Comparison of ENCODE assay signal across 34 cellular contexts in genomic region chr22:43893266-43893665, GRCh38. TPM values are rescaled to one million over a fixed set of nuclear protein-coding genes. Genes with fewer than 3 reads are reported as not detected.
"Had no signal": no experiment of that assay in that cellular context is flagged by ENCODE, and none has a peak within 500 bp of the region (broad histone marks: within the 10 kb centered on the region; RNA-seq: fewer than 3 reads in every experiment).

No MANE protein-coding gene starts in this region.

- H3K4me1 ChIP-seq: gastrocnemius medialis, parathyroid adenoma had no signal

- H3K36me3 ChIP-seq: gastrocnemius medialis, neutrophil, prostate gland, right atrium auricular region, tibial artery had no signal

- FAIRE-seq: colon, keratinocyte, urothelium cell line had no signal

- H3K36me3 Mint-ChIP-seq: memory B cell; natural killer cell; stimulated activated effector memory CD8-positive, alpha-beta T cell treated with anti-CD3 and anti-CD28 coated beads, Interleukin-12 subunit alpha, Interleukin-12 subunit beta, amount 100 ng/mL, for 72 hours; type B pancreatic cell had no signal

- ATAC-seq: esophagus mucosa; gastrocnemius medialis; left lobe of liver; natural killer cell; sciatic nerve; stimulated activated effector memory CD8-positive, alpha-beta T cell treated with anti-CD3 and anti-CD28 coated beads, Interleukin-12 subunit alpha, Interleukin-12 subunit beta, amount 100 ng/mL, for 72 hours; stimulated activated naive CD8-positive, alpha-beta T cell treated with anti-CD3 and anti-CD28 coated beads, Interleukin-15, Interleukin-2, amounts not matched to agents 100 U/mL and 50 U/mL, for 24 hours had no signal

- H3K9ac ChIP-seq: parathyroid adenoma had no signal

- H3K4me1 Mint-ChIP-seq: endodermal cell, memory B cell, natural killer cell had no signal

- H3K9me3 Mint-ChIP-seq: dendritic cell treated with granulocyte-macrophage colony-stimulating factor and Interleukin-4, amounts not matched to agents 40 ng/mL and 50 ng/mL, for 4 days; endodermal cell; memory B cell; natural killer cell; stimulated activated effector memory CD8-positive, alpha-beta T cell treated with anti-CD3 and anti-CD28 coated beads, Interleukin-12 subunit alpha, Interleukin-12 subunit beta, amount 100 ng/mL, for 72 hours; type B pancreatic cell had no signal

- H3K27ac Mint-ChIP-seq: dendritic cell treated with granulocyte-macrophage colony-stimulating factor and Interleukin-4, amounts not matched to agents 40 ng/mL and 50 ng/mL, for 4 days; endodermal cell; memory B cell; natural killer cell; stimulated activated effector memory CD8-positive, alpha-beta T cell treated with anti-CD3 and anti-CD28 coated beads, Interleukin-12 subunit alpha, Interleukin-12 subunit beta, amount 100 ng/mL, for 72 hours; type B pancreatic cell had no signal

- H3K4me3 ChIP-seq: gastrocnemius medialis, lung, prostate gland, right atrium auricular region, smooth muscle cell, testis, tibial artery had no signal

- H3K27ac ChIP-seq: epithelial cell of prostate, gastrocnemius medialis, neutrophil, parathyroid adenoma, prostate gland, right atrium auricular region, testis, tibial artery had no signal

- H3K27me3 ChIP-seq: testis had no signal

- DNase-seq: effector CD8-positive, alpha-beta T cell; endodermal cell; foreskin fibroblast; gastrocnemius medialis; head of caudate nucleus; natural killer cell; stimulated activated CD4-positive, alpha-beta T cell treated with anti-CD3 and anti-CD28 coated beads, Interleukin-2, amount 100 ng/mL, for 24 hours; stimulated activated CD4-positive, alpha-beta T cell treated with anti-CD3 and anti-CD28 coated beads, Interleukin-4, amount 100 ng/mL, for 24 hours; stimulated activated naive CD8-positive, alpha-beta T cell treated with anti-CD3 and anti-CD28 coated beads, Interleukin-15, Interleukin-2, amounts not matched to agents 100 U/mL and 50 U/mL, for 24 hours; substantia nigra; testis; tibial artery had no signal

- H3K9me3 ChIP-seq: gastrocnemius medialis, neutrophil, prostate gland, right atrium auricular region, testis, tibial artery had no signal

- H3K4me3 Mint-ChIP-seq: dendritic cell treated with granulocyte-macrophage colony-stimulating factor and Interleukin-4, amounts not matched to agents 40 ng/mL and 50 ng/mL, for 4 days; endodermal cell; memory B cell; natural killer cell; stimulated activated effector memory CD8-positive, alpha-beta T cell treated with anti-CD3 and anti-CD28 coated beads, Interleukin-12 subunit alpha, Interleukin-12 subunit beta, amount 100 ng/mL, for 72 hours; type B pancreatic cell had no signal

RNA-seq across cellular contexts. Expression of gene PNPLA5, which starts 1.5 kb away (rescaled TPM):
- total RNA-seq: esophagus mucosa, gastrocnemius medialis, glomerular endothelial cell, left lobe of liver, liver, lung, mononuclear cell, natural killer cell, omental fat pad, prostate gland, right atrium auricular region, sciatic nerve, smooth muscle cell, testis had no signal
- polyA plus RNA-seq: keratinocyte, liver, lung, neural cell, smooth muscle cell had no signal

RNA-seq across cellular contexts. Expression of gene PNPLA3, which starts 30.3 kb away (rescaled TPM):
- total RNA-seq: mononuclear cell had no signal

RNA-seq across cellular contexts. Expression of gene SULT4A1, which starts 31.0 kb away (rescaled TPM):
- total RNA-seq: esophagus mucosa, gastrocnemius medialis, left lobe of liver, mononuclear cell, natural killer cell had no signal
- polyA plus RNA-seq: liver had no signal
